In genomic region chr1:27031235-27032118, GRCh38 we compare ENCODE assay signal across 8 cellular contexts. TPM values are rescaled to one million over a fixed set of nuclear protein-coding genes. Genes with fewer than 3 reads are reported as not detected.
DNase-seq lines count a peak whose midpoint lies in the region; ATAC-seq, FAIRE-seq and TF ChIP-seq lines count a peak whose summit lies in the region.

No MANE protein-coding gene starts in this region.

- CTCF ChIA-PET in A549 (lab: Yijun Ruan, JAX): interaction anchor here (1.1 to 19.8 kb wide), 3 partner anchors 13 to 65 kb away, joined by 3 to 516 read pairs (median 64); no protein-coding TSS in a partner anchor
- CTCF ChIA-PET in CD4-positive, alpha-beta memory T cell (lab: Charles Lee; ENCODE audit: partially characterized antibody): interaction anchor here (0.7 kb wide), 1 partner anchor 253 kb away, joined by 5 read pairs; no protein-coding TSS in a partner anchor

- ATAC-seq in A549 (no peak), thoracic aorta (ENCODE audit: insufficient number of reproducible peaks, low FRiP score, low read depth) (no peak), HG02642 (IDR thresholded peaks at IDR 0.05; ENCODE audit: poor library complexity, unreplicated experiment) (no peak), HG03139 (IDR thresholded peaks at IDR 0.05; ENCODE audit: unreplicated experiment) (no peak)

- H3K4me2 ChIP-seq in A549: no peak overlapping the region

- no peak overlapping the region for H3K4me3 Mint-ChIP-seq in CD4-positive, alpha-beta memory T cell

- H3K36me3 Mint-ChIP-seq in CD4-positive, alpha-beta memory T cell: no peaks in the 10 kb centered on the region

- H3K27me3 ChIP-seq in HUES6 (ENCODE audit: control insufficient read depth, insufficient read depth, low read length): no peaks in the 10 kb centered on the region
- no peaks in the 10 kb centered on the region for H3K27me3 ChIP-seq in layer of hippocampus (ENCODE audit: control insufficient read depth, insufficient read depth, low read length)
- H3K27me3 ChIP-seq in thoracic aorta (replicated peaks; ENCODE audit: insufficient read depth): no peaks in the 10 kb centered on the region
- H3K27me3 ChIP-seq in CD4-positive, alpha-beta memory T cell (ENCODE audit: insufficient read depth, low read length): no peaks in the 10 kb centered on the region

- TF ChIP-seq POLR2A in A549 (IDR thresholded peaks at IDR 0.05; ENCODE audit: low read length): no peak

- H3K9ac ChIP-seq in HUES6 (ENCODE audit: low read length): peak overlapping the region; percentile 68

- H3K4me3 ChIP-seq in A549 (no peak overlapping the region), HUES6 (ENCODE audit: low read depth, low read length) (peak overlapping the region; percentile 44), choroid plexus epithelial cell (ENCODE audit: low read depth, low read length) (peak overlapping the region; percentile 58), thoracic aorta (peak overlapping the region; percentile 61)
- no peak overlapping the region for H3K4me3 ChIP-seq in CD4-positive, alpha-beta memory T cell (ENCODE audit: low read length in 2 of 2)

- no peaks in the 10 kb centered on the region for H3K4me1 Mint-ChIP-seq in CD4-positive, alpha-beta memory T cell

- 87% methylated on average over 31 of the region's 43 CpGs for WGBS in A549 (ENCODE audit: missing lambda C conversion rate)

- no peak for TF ChIP-seq RAD21 in A549 (conservative IDR thresholded peaks at IDR 0.05 in 1 of 2, IDR thresholded peaks at IDR 0.05 in 1 of 2)

- H3K27ac ChIP-seq in A549 (0 out of 6 replicates have a peak overlapping the region, but pooled peaks of 1 of the 2 experiments have one; percentile 18), HUES6 (ENCODE audit: low read depth, low read length) (peak overlapping the region; percentile 72), layer of hippocampus (ENCODE audit: low read depth, low read length) (peak overlapping the region; percentile 68), thoracic aorta (peak overlapping the region; percentile 85)
- no peak overlapping the region for H3K27ac ChIP-seq in CD4-positive, alpha-beta memory T cell (ENCODE audit: low read depth, low read length)

- no peak for FAIRE-seq in A549 (lab: Jason Lieb, UNC)

- peaks cover 1 to 6% of the 10 kb centered on the region in 2 donors for H3K27me3 Mint-ChIP-seq in CD4-positive, alpha-beta memory T cell

- no peak for DNase-seq in A549 (ENCODE audit: low read depth in 1 of 2, low spot score in 1 of 2)
- DNase-seq in choroid plexus epithelial cell (ENCODE audit: low read depth): peak; percentile 58
- DNase-seq in thoracic aorta (ENCODE audit: low spot score): peak; percentile 74
- DNase-seq in CD4-positive, alpha-beta memory T cell: no peak

- H3K27ac Mint-ChIP-seq in CD4-positive, alpha-beta memory T cell: no peak overlapping the region

- H3K9me3 Mint-ChIP-seq in CD4-positive, alpha-beta memory T cell: no peaks in the 10 kb centered on the region

- H3K9me3 ChIP-seq in A549 (no peaks in the 10 kb centered on the region), HUES6 (ENCODE audit: control insufficient read depth, insufficient read depth, low read depth, low read length) (no peaks in the 10 kb centered on the region), thoracic aorta (no peaks in the 10 kb centered on the region)
- H3K9me3 ChIP-seq in CD4-positive, alpha-beta memory T cell (ENCODE audit: control insufficient read depth in 1 of 2, low read length in 2 of 2): no peaks in the 10 kb centered on the region

- no peak for TF ChIP-seq EP300 in A549 (IDR thresholded peaks at IDR 0.05)

- intact Hi-C loops in CD4-positive, alpha-beta memory T cell (cut with micrococcal nuclease): no loop called here

- POLR2A ChIA-PET in A549 (lab: Yijun Ruan, JAX): no interaction called here
- POLR2A ChIA-PET in CD4-positive, alpha-beta memory T cell (lab: Charles Lee; ENCODE audit: partially characterized antibody): no interaction called here

- H3K36me3 ChIP-seq in HUES6 (ENCODE audit: control insufficient read depth, insufficient read depth, low read length) (no peaks in the 10 kb centered on the region), thoracic aorta (no peaks in the 10 kb centered on the region)
- no peaks in the 10 kb centered on the region for H3K36me3 ChIP-seq in CD4-positive, alpha-beta memory T cell (ENCODE audit: insufficient read depth, low read length)

- H3K4me1 ChIP-seq in A549: no peaks in the 10 kb centered on the region
- H3K4me1 ChIP-seq in HUES6 (ENCODE audit: control insufficient read depth, insufficient read depth, low read length): peaks cover 36% of the 10 kb centered on the region
- H3K4me1 ChIP-seq in thoracic aorta (ENCODE audit: control insufficient read depth in 1 of 2, low read depth in 2 of 2): peaks cover 25 to 37% of the 10 kb centered on the region in 2 donors
- H3K4me1 ChIP-seq in CD4-positive, alpha-beta memory T cell (ENCODE audit: insufficient read depth, low read length): no peaks in the 10 kb centered on the region

- no peak for TF ChIP-seq CTCF in A549 (IDR thresholded peaks at IDR 0.05)
- TF ChIP-seq CTCF in choroid plexus epithelial cell (conservative IDR thresholded peaks at IDR 0.05; ENCODE audit: low read depth, low read length): no peak
- TF ChIP-seq CTCF in thoracic aorta (IDR thresholded peaks at IDR 0.05): no peak

TF ChIP-seq in A549, 52 proteins besides CTCF, POLR2A, EP300 and RAD21:
- peak; percentile 14 for TF ChIP-seq MAFK (IDR thresholded peaks at IDR 0.05; ENCODE audit: partially characterized antibody)
- TF ChIP-seq, protein P1, sequence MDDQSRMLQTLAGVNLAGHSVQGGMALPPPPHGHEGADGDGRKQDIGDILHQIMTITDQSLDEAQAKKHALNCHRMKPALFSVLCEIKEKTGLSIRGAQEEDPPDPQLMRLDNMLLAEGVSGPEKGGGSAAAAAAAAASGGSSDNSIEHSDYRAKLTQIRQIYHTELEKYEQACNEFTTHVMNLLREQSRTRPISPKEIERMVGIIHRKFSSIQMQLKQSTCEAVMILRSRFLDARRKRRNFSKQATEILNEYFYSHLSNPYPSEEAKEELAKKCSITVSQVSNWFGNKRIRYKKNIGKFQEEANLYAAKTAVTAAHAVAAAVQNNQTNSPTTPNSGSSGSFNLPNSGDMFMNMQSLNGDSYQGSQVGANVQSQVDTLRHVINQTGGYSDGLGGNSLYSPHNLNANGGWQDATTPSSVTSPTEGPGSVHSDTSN (IDR thresholded peaks at IDR 0.05): no peak

RNA-seq across cellular contexts. Expression of gene TENT5B, which starts 18.8 kb away (rescaled TPM):
- polyA plus RNA-seq in A549 (2011; rRNA removed): 0.27 and 0.36 TPM in 2 replicates
- polyA plus RNA-seq in A549 (2012; cell fraction: cytosol; rRNA removed): 0.94 and 1.0 TPM in 2 replicates
- polyA plus RNA-seq in A549 (2012; cell fraction: nucleus; rRNA removed): 1.5 and 1.8 TPM in 2 replicates
- 0.98 to 1.2 TPM (median 1.0 TPM) in 3 replicates for polyA plus RNA-seq in A549 (2017; fragmentation: RNase III; extraction: RNeasy Plus Mini Kit Qiagen cat#74134 plus additional on column Dnase treatment)
- 0.33 and 0.83 TPM in 2 replicates for polyA minus RNA-seq in A549 (2011; rRNA and poly(A)+ RNA removed)
- total RNA-seq in thoracic aorta: 100 to 1,000 TPM in 1 of 2 donors, 10 to 100 TPM in 1; 49.1 to 105 TPM
- total RNA-seq in CD4-positive, alpha-beta memory T cell: not detected
- not detected for polyA plus RNA-seq in CD4-positive, alpha-beta memory T cell

RNA-seq across cellular contexts. Expression of gene TRNP1, which starts 38.0 kb away (rescaled TPM):
- polyA plus RNA-seq in A549 (2011; rRNA removed) (113 and 134 TPM in 2 replicates), A549 (2017; fragmentation: RNase III; extraction: RNeasy Plus Mini Kit Qiagen cat#74134 plus additional on column Dnase treatment) (68.5 to 86.3 TPM (median 73.9 TPM) in 3 replicates)
- polyA plus RNA-seq in A549 (2012; cell fraction: cytosol; rRNA removed): 109 and 152 TPM in 2 replicates
- 100 and 141 TPM in 2 replicates for polyA plus RNA-seq in A549 (2012; cell fraction: nucleus; rRNA removed)
- polyA minus RNA-seq in A549 (2011; rRNA and poly(A)+ RNA removed): 61.4 and 69.2 TPM in 2 replicates
- 10 to 100 TPM; 26.4 to 34.9 TPM for total RNA-seq in thoracic aorta
- not detected for total RNA-seq in CD4-positive, alpha-beta memory T cell
- not detected for polyA plus RNA-seq in CD4-positive, alpha-beta memory T cell

Comparison
In these comparisons a context has a peak if more than half of its experiments do, and no peak if none do; other contexts are left out.
1. DNase-seq: peak in choroid plexus epithelial cell (single experiment) and thoracic aorta (single experiment); none in A549 (0 of 2) and CD4-positive, alpha-beta memory T cell (0 of 5).
2. H3K4me3 ChIP-seq: peak in HUES6 (single experiment), choroid plexus epithelial cell (single experiment) and thoracic aorta (single experiment); none in A549 (single experiment) and CD4-positive, alpha-beta memory T cell (0 of 2).
3. RNA of gene TENT5B, which starts 18.8 kb away (total RNA-seq): 49.1 to 105 TPM in thoracic aorta; not detected in CD4-positive, alpha-beta memory T cell; every median in the first group is over 10 times any median in the second.
4. RNA of gene TRNP1, which starts 38.0 kb away (total RNA-seq): 26.4 to 34.9 TPM in thoracic aorta; not detected in CD4-positive, alpha-beta memory T cell; every median in the first group is over 10 times any median in the second.